In genomic region chr9:114328937-114329623, GRCh38 we compare ENCODE assay signal across 12 cellular contexts. TPM values are rescaled to one million over a fixed set of nuclear protein-coding genes. Genes with fewer than 3 reads are reported as not detected.
"Had no signal": no experiment of that assay in that cellular context is flagged by ENCODE, and none has a peak within 500 bp of the region (broad histone marks: within the 10 kb centered on the region; RNA-seq: fewer than 3 reads in every experiment).

No MANE protein-coding gene starts in this region.

RNA-seq across cellular contexts. Expression of gene ORM2, which starts 0.6 kb away (rescaled TPM):
- total RNA-seq: activated CD4-positive, alpha-beta memory T cell treated with anti-CD3 and anti-CD28 coated beads for 36 hours; activated CD4-positive, alpha-beta T cell treated with anti-CD3 and anti-CD28 coated beads for 36 hours; activated naive CD4-positive, alpha-beta T cell treated with anti-CD3 and anti-CD28 coated beads for 36 hours; activated naive CD4-positive, alpha-beta T cell treated with anti-CD3 and anti-CD28 coated beads, Interleukin-2, amount 50 U/mL, for 72 hours; activated T-helper 1 cell treated with anti-CD3 and anti-CD28 coated beads, Interleukin-12 subunit alpha, Interleukin-12 subunit beta, Interleukin-2, Interleukin-4 antibody, amounts not matched to agents 30 ng/mL and 10 ng/mL and 1 ng/mL, durations not matched to agents 14 hours and 24 hours and 36 hours; bronchial epithelial cell; MCF 10A; PC-3; Peyer's patch; SJSA1 had no signal
- polyA plus RNA-seq: IgD-negative memory B cell, SK-N-SH had no signal

RNA-seq across cellular contexts. Expression of gene ORM1, which starts 6.2 kb away (rescaled TPM):
- total RNA-seq: activated CD4-positive, alpha-beta memory T cell treated with anti-CD3 and anti-CD28 coated beads for 36 hours; activated CD4-positive, alpha-beta T cell treated with anti-CD3 and anti-CD28 coated beads for 36 hours; activated naive CD4-positive, alpha-beta T cell treated with anti-CD3 and anti-CD28 coated beads for 36 hours; activated naive CD4-positive, alpha-beta T cell treated with anti-CD3 and anti-CD28 coated beads, Interleukin-2, amount 50 U/mL, for 72 hours; activated T-helper 1 cell treated with anti-CD3 and anti-CD28 coated beads, Interleukin-12 subunit alpha, Interleukin-12 subunit beta, Interleukin-2, Interleukin-4 antibody, amounts not matched to agents 30 ng/mL and 10 ng/mL and 1 ng/mL, durations not matched to agents 14 hours and 24 hours and 36 hours; bronchial epithelial cell; MCF 10A; PC-3; Peyer's patch; SJSA1 had no signal
- polyA plus RNA-seq: IgD-negative memory B cell, SK-N-SH had no signal
